ENCODE assay signal across 16 cellular contexts in the genomic region with DNA sequence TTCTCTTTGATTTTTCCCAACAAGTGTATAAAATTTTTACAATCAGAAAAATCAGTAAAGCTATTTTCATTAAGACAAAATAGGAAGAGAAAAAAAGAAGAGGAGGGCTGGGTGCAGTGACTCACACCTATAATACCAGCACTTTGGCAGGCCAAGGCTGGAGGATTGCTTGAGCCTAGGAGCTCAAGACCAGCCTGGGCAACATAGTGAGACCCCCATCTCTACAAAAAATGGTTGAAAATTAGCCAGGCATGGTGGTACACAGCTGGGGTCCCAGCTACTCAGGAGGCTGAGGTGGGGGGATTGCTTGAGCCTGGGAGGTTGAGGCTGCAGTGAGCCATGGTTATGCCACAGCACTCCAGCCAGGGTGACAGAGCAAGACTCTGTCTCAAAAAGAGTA.
DNase-seq lines count a peak whose midpoint lies in the region; ATAC-seq, FAIRE-seq and TF ChIP-seq lines count a peak whose summit lies in the region.
"Had no signal": no experiment of that assay in that cellular context is flagged by ENCODE, and none has a peak within 500 bp of the region (broad histone marks: within the 10 kb centered on the region; RNA-seq: fewer than 3 reads in every experiment).

No MANE protein-coding gene starts in this region.

- no peak for TF ChIP-seq RAD21 in H1 (IDR thresholded peaks at IDR 0.05 in 1 of 2, conservative IDR thresholded peaks at IDR 0.05 in 1 of 2; ENCODE audit: low read depth in 2 of 2, low read length in 2 of 2)

- H2BK12ac ChIP-seq in H1 (ENCODE audit: low read depth, low read length): no peak overlapping the region

- H3K27ac ChIP-seq in HUES64 (ENCODE audit: low read depth, low read length) (peak overlapping the region; percentile 82), H1 (ENCODE audit: low read depth, low read length) (no peak overlapping the region), neural progenitor cell (no peak overlapping the region)

- H3K18ac ChIP-seq in H1 (ENCODE audit: extremely low read depth, low read length): no peak overlapping the region; the same call in 1 of the 2 replicates

- H3K36me3 Mint-ChIP-seq in WTC11: peaks cover 38% of the 10 kb centered on the region
- H3K36me3 Mint-ChIP-seq in neural progenitor cell: peaks cover 6% of the 10 kb centered on the region
- H3K36me3 Mint-ChIP-seq in nephron progenitor cell (ENCODE audit: low read depth): no peaks in the 10 kb centered on the region

- POLR2A ChIA-PET in WTC11 (lab: Charles Lee) (no interaction called here), H1 (lab: Charles Lee; ENCODE audit: partially characterized antibody) (interaction anchor here (0.8 to 0.9 kb wide), 2 partner anchors 8 to 14 kb away, joined by 4 to 6 read pairs; no protein-coding TSS in a partner anchor)

- H3K4me3 ChIP-seq in HUES64 (ENCODE audit: low read length): no peak overlapping the region
- no peak overlapping the region for H3K4me3 ChIP-seq in H1 (ENCODE audit: extremely low read depth in 1 of 4, insufficient read depth in 2 of 4, low read depth in 3 of 4, low read length in 4 of 4)
- no peak overlapping the region for H3K4me3 ChIP-seq in neural progenitor cell

- TF ChIP-seq CTCF in WTC11 (IDR thresholded peaks at IDR 0.05) (no peak), H1 (IDR thresholded peaks at IDR 0.05; ENCODE audit: control extremely low read depth in 1 of 3, insufficient read depth in 1 of 3, low read depth in 1 of 3, low read length in 3 of 3) (no peak), neural progenitor cell (IDR thresholded peaks at IDR 0.05) (no peak), nephron progenitor cell (IDR thresholded peaks at IDR 0.05) (no peak)

- no peak for ATAC-seq in WTC11
- ATAC-seq in HG03521 (IDR thresholded peaks at IDR 0.05; ENCODE audit: unreplicated experiment): no peak
- no peak for ATAC-seq in GM18909 (IDR thresholded peaks at IDR 0.05; ENCODE audit: poor library complexity, unreplicated experiment)

- H3K27me3 Mint-ChIP-seq in WTC11 (ENCODE audit: low read depth) (peaks cover 3% of the 10 kb centered on the region; the same call in 1 of the 2 replicates), neural progenitor cell (ENCODE audit: insufficient read depth, low read depth) (peaks cover 9% of the 10 kb centered on the region), nephron progenitor cell (ENCODE audit: low read depth, poor library complexity) (no peaks in the 10 kb centered on the region)
- H3K27me3 Mint-ChIP-seq: B cell had no signal

- peaks cover 47% of the 10 kb centered on the region for H3F3A ChIP-seq in neural progenitor cell (ENCODE audit: low read depth)

- no peaks in the 10 kb centered on the region for H3K79me1 ChIP-seq in H1 (ENCODE audit: low read depth, low read length)

- no peak overlapping the region for H3K27ac Mint-ChIP-seq in WTC11
- H3K27ac Mint-ChIP-seq in neural progenitor cell: peak overlapping the region; percentile 47
- H3K27ac Mint-ChIP-seq in nephron progenitor cell: no peak overlapping the region
- H3K27ac Mint-ChIP-seq: B cell; CD4-positive, alpha-beta memory T cell had no signal

- H3K9me3 ChIP-seq in HUES64 (ENCODE audit: insufficient read depth, low read depth, low read length) (no peaks in the 10 kb centered on the region; the same call in 1 of the 2 replicates), H1 (ENCODE audit: insufficient read depth in 2 of 2, low read depth in 1 of 2, low read length in 1 of 2) (no peaks in the 10 kb centered on the region), neural progenitor cell (ENCODE audit: low read depth) (peaks cover 3% of the 10 kb centered on the region)

- peak overlapping the region; percentile 56 for H2BK120ac ChIP-seq in H1 (replicated peaks; ENCODE audit: low read depth, low read length)

- DNase-seq in WTC11 (ENCODE audit: low spot score) (no peak), H1 (ENCODE audit: low read depth in 1 of 2, low spot score in 2 of 2) (no peak), neural progenitor cell (ENCODE audit: low spot score) (no peak), nephron progenitor cell (no peak), globus pallidus (ENCODE audit: low spot score) (no peak)
- DNase-seq: C1 segment of cervical spinal cord; CD4-positive, alpha-beta memory T cell; DMS153; DMS79 treated with DMSO at 0.1 percent for 48 hours; H7 had no signal

- no peak for TF ChIP-seq POLR2A in H1 (IDR thresholded peaks at IDR 0.05; ENCODE audit: control extremely low read depth in 1 of 2, low read depth in 2 of 2, low read length in 2 of 2)

- TF ChIP-seq EP300 in H1 (IDR thresholded peaks at IDR 0.05; ENCODE audit: borderline replicate concordance in 1 of 2, low read depth in 2 of 2, low read length in 2 of 2): no peak

- no peak overlapping the region for H2AK5ac ChIP-seq in H1 (ENCODE audit: low read depth, low read length)

- no peak overlapping the region for H4K8ac ChIP-seq in H1 (ENCODE audit: extremely low read depth, insufficient read depth, low read length)

- H3K4me2 ChIP-seq in H1 (ENCODE audit: insufficient read depth in 1 of 2, low read depth in 2 of 2, low read length in 2 of 2) (no peak overlapping the region), neural progenitor cell (no peak overlapping the region)

- H3K4me1 Mint-ChIP-seq in WTC11 (peaks cover 47% of the 10 kb centered on the region), neural progenitor cell (peaks cover 58% of the 10 kb centered on the region), nephron progenitor cell (peaks cover 4% of the 10 kb centered on the region)
- H3K4me1 Mint-ChIP-seq: B cell; CD4-positive, alpha-beta memory T cell had no signal

- no peak overlapping the region for H2AFZ ChIP-seq in H1 (ENCODE audit: low read length)
- no peak overlapping the region for H2AFZ ChIP-seq in neural progenitor cell (replicated peaks)

- H3K36me3 ChIP-seq in HUES64 (ENCODE audit: insufficient read depth, low read length) (no peaks in the 10 kb centered on the region), H1 (ENCODE audit: control insufficient read depth in 2 of 4, insufficient read depth in 4 of 4, low read length in 3 of 4) (no peaks in the 10 kb centered on the region), neural progenitor cell (no peaks in the 10 kb centered on the region)

- H2BK20ac ChIP-seq in H1 (ENCODE audit: low read length): peak overlapping the region; percentile 92; the same call in 1 of the 2 replicates

- no peak for FAIRE-seq in H1 (lab: Jason Lieb, UNC)
- FAIRE-seq: D721Med, GM12891 had no signal

- peak overlapping the region; percentile 29 for H4K5ac ChIP-seq in H1 (ENCODE audit: insufficient read length, low read depth, low read length)

- H4K91ac ChIP-seq in H1 (replicated peaks; ENCODE audit: insufficient read length, low read length): no peak overlapping the region

- H3K4me3 Mint-ChIP-seq in WTC11 (no peak overlapping the region), neural progenitor cell (no peak overlapping the region), nephron progenitor cell (no peak overlapping the region)
- H3K4me3 Mint-ChIP-seq: B cell; CD4-positive, alpha-beta memory T cell had no signal

- H3K23me2 ChIP-seq in H1 (ENCODE audit: low read depth, low read length): no peaks in the 10 kb centered on the region

- no peak overlapping the region for H3K14ac ChIP-seq in H1 (ENCODE audit: insufficient read length)

- H2BK5ac ChIP-seq in H1 (ENCODE audit: low read depth, low read length): peak overlapping the region; percentile 60; the same call in 1 of the 2 replicates

- no peak overlapping the region for H3K4ac ChIP-seq in H1 (replicated peaks; ENCODE audit: insufficient read length, low read depth, low read length)

- H3K4me1 ChIP-seq in HUES64 (ENCODE audit: insufficient read depth, low read length) (peaks cover 46% of the 10 kb centered on the region), H1 (replicated peaks in 1 of 4; ENCODE audit: control insufficient read depth in 3 of 4, insufficient read depth in 4 of 4, low read length in 3 of 4) (peaks cover 3 to 20% (median 9%) of the 10 kb centered on the region in 4 experiments; a peak in 6 of 7 replicates), neural progenitor cell (peaks cover 57% of the 10 kb centered on the region)

- CTCF ChIA-PET in WTC11 (lab: Charles Lee): interaction anchor here (0.8 kb wide), 1 partner anchor 56 kb away, joined by 3 read pairs; no protein-coding TSS in a partner anchor
- CTCF ChIA-PET in H1 (lab: Charles Lee; ENCODE audit: partially characterized antibody): interaction anchor here (1.0 to 1.5 kb wide), 3 partner anchors 23 to 345 kb away, joined by 3 to 5 read pairs (median 4); no protein-coding TSS in a partner anchor

- H4K20me1 ChIP-seq in H1 (replicated peaks in 1 of 2; ENCODE audit: control insufficient read depth in 1 of 2, insufficient read depth in 2 of 2, low read length in 2 of 2) (no peaks in the 10 kb centered on the region), neural progenitor cell (ENCODE audit: low read depth) (no peaks in the 10 kb centered on the region)

- H3K9ac ChIP-seq in HUES64 (ENCODE audit: low read depth, low read length) (no peak overlapping the region), H1 (replicated peaks in 1 of 4; ENCODE audit: extremely low read depth in 1 of 4, low read depth in 3 of 4, low read length in 3 of 4) (no peak overlapping the region), neural progenitor cell (no peak overlapping the region)

- H3K23ac ChIP-seq in H1 (ENCODE audit: insufficient read length): no peak overlapping the region

- no peak overlapping the region for H3K56ac ChIP-seq in H1 (replicated peaks; ENCODE audit: insufficient read length, low read depth, low read length)

- H3K9me3 Mint-ChIP-seq in WTC11 (peaks cover 40% of the 10 kb centered on the region), neural progenitor cell (peaks cover 23% of the 10 kb centered on the region), nephron progenitor cell (peaks cover 19% of the 10 kb centered on the region)

- 0 out of 2 replicates have a peak overlapping the region, but pooled peaks have one; percentile 47 for H2BK15ac ChIP-seq in H1 (ENCODE audit: low read length)

- H3K79me2 ChIP-seq in H1 (ENCODE audit: control insufficient read depth in 1 of 2, insufficient read depth in 2 of 2, low read length in 2 of 2) (no peaks in the 10 kb centered on the region), neural progenitor cell (ENCODE audit: low read depth) (no peaks in the 10 kb centered on the region)

- H3K27me3 ChIP-seq in HUES64 (ENCODE audit: insufficient read depth, low read length) (no peaks in the 10 kb centered on the region), H1 (replicated peaks in 1 of 4; ENCODE audit: control insufficient read depth in 3 of 4, extremely low read depth in 1 of 4, insufficient read depth in 3 of 4, low read length in 3 of 4) (no peaks in the 10 kb centered on the region), neural progenitor cell (no peaks in the 10 kb centered on the region)

TF ChIP-seq in H1, 55 proteins besides CTCF, POLR2A, EP300 and RAD21 (continues in another document):
- no peak for TF ChIP-seq CHD2 (IDR thresholded peaks at IDR 0.05; ENCODE audit: low read length)
- no peak for TF ChIP-seq BCL11A (IDR thresholded peaks at IDR 0.05; ENCODE audit: low read depth in 2 of 2, low read length in 2 of 2)
- TF ChIP-seq CEBPB (IDR thresholded peaks at IDR 0.05; ENCODE audit: low read depth, low read length): no peak
- TF ChIP-seq JUND (IDR thresholded peaks at IDR 0.05; ENCODE audit: low read length): no peak
- no peak for TF ChIP-seq CTBP2 (IDR thresholded peaks at IDR 0.05; ENCODE audit: borderline replicate concordance, insufficient read depth, insufficient read length, low read length)
- TF ChIP-seq MAFK (IDR thresholded peaks at IDR 0.05; ENCODE audit: low read depth, low read length): no peak
